8 cellular contexts compared by ENCODE assay signal in the genomic region with DNA sequence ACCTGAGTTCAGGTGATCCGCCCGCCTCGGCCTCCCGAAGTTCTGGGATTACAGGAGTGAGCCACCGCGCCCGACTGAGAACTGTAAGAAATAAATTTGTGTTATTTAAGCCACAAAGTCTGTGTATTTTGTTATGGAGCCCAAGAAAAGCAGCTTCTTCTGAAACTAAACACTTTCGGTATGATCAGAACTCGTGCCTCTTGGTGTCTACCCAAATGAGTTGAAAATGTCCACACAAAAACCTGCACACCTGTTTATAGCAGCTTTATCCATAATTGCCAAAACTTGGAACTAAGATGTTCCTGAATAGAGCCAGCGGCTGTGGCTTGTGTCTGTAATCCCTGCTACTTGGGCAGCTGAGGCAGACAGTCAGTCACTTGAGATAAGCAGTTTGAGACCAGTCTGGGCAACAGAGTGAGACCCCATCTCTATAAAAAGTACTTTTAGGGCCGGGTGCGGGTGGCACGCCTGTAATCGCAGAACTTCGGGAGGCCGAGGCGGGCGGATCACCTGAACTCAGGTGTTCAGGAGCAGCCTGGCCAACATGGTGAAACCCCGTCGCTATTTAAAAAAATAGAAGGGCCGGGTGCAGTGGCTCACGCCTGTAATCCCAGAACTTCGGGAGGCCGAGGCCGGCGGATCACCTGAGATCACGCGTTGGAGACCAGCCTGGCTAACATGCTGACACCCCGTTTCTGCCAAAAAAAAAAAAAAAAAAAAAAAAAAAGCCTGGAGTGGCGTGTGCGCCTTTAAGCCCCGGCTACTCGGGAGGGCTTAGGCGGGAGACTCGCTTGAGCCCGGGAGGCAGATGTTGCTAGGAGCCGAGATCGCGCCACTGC. TPM values are rescaled to one million over a fixed set of nuclear protein-coding genes. Genes with fewer than 3 reads are reported as not detected.
DNase-seq lines count a peak whose midpoint lies in the region; ATAC-seq and TF ChIP-seq lines count a peak whose summit lies in the region.
"Not testable (repeated sequence)": the region's sequence is repeated elsewhere in the genome, so short reads cannot be mapped to it uniquely, and the experiment has no call there.

No MANE protein-coding gene starts in this region.

- not testable (repeated sequence) for H3K4me3 Mint-ChIP-seq in T-helper 17 cell; central memory CD8-positive, alpha-beta T cell; memory B cell

- H3K27ac Mint-ChIP-seq in T-helper 17 cell: peak overlapping the region; percentile 90
- H3K27ac Mint-ChIP-seq in central memory CD8-positive, alpha-beta T cell (ENCODE audit: low read depth); memory B cell: not testable (repeated sequence)

- not testable (repeated sequence) for H3K4me1 Mint-ChIP-seq in T-helper 17 cell; central memory CD8-positive, alpha-beta T cell; memory B cell

- H3K27me3 Mint-ChIP-seq in T-helper 17 cell; central memory CD8-positive, alpha-beta T cell; memory B cell: not testable (repeated sequence)

- TF ChIP-seq CTCF in upper lobe of left lung (IDR thresholded peaks at IDR 0.05): not testable (repeated sequence)

- H3K9me3 Mint-ChIP-seq in central memory CD8-positive, alpha-beta T cell; memory B cell: not testable (repeated sequence)

- not testable (repeated sequence) for H3K27ac ChIP-seq in upper lobe of left lung

- H3K36me3 ChIP-seq in upper lobe of left lung: not testable (repeated sequence)

- TF ChIP-seq POLR2A in upper lobe of left lung (IDR thresholded peaks at IDR 0.05): not testable (repeated sequence)

- not testable (repeated sequence) for DNase-seq in T-helper 17 cell; central memory CD8-positive, alpha-beta T cell (ENCODE audit: low spot score in 2 of 2); memory B cell (ENCODE audit: low spot score in 2 of 2); upper lobe of left lung

- ATAC-seq in GM18517 (IDR thresholded peaks at IDR 0.05; ENCODE audit: unreplicated experiment): peak; percentile 72
- peak; percentile 66 for ATAC-seq in GM21423 (IDR thresholded peaks at IDR 0.05; ENCODE audit: unreplicated experiment)
- peak; percentile 63 for ATAC-seq in HG02759 (IDR thresholded peaks at IDR 0.05; ENCODE audit: unreplicated experiment)
- peak; percentile 70 for ATAC-seq in HG03159 (IDR thresholded peaks at IDR 0.05; ENCODE audit: unreplicated experiment)
- peak; percentile 71 for ATAC-seq in T-helper 17 cell
- peak; percentile 54 for ATAC-seq in central memory CD8-positive, alpha-beta T cell (replicated peaks; ENCODE audit: extremely low read depth, poor library complexity, severe bottlenecking)
- peak; percentile 63 for ATAC-seq in memory B cell (ENCODE audit: low read depth)
- ATAC-seq in upper lobe of left lung (ENCODE audit: low FRiP score in 2 of 2): peak; percentile 66 to 91

- not testable (repeated sequence) for H3K27me3 ChIP-seq in upper lobe of left lung

- H3K4me1 ChIP-seq in upper lobe of left lung: not testable (repeated sequence)

- H3K36me3 Mint-ChIP-seq in T-helper 17 cell (ENCODE audit: low read depth); central memory CD8-positive, alpha-beta T cell (ENCODE audit: insufficient read depth); memory B cell: not testable (repeated sequence)

- not testable (repeated sequence) for H3K4me3 ChIP-seq in upper lobe of left lung

- TF ChIP-seq EP300 in upper lobe of left lung (IDR thresholded peaks at IDR 0.05): not testable (repeated sequence)

- not testable (repeated sequence) for H3K9me3 ChIP-seq in T-helper 17 cell (ENCODE audit: control insufficient read depth, low read length, poor library complexity, severe bottlenecking); upper lobe of left lung

- no CpG with 5 or more reads among the region's 39 CpGs for WGBS in upper lobe of left lung, 2 donors

RNA-seq across cellular contexts. Expression of a gene that starts 48.1 kb away (rescaled TPM):
- total RNA-seq in T-helper 17 cell: 1 to 10 TPM; 6.0 to 7.2 TPM
- total RNA-seq in upper lobe of left lung: 10 to 100 TPM; 26.3 to 64.5 (median 47.9) TPM
